Comparison of ENCODE assay signal across 15 cellular contexts in the genomic region with DNA sequence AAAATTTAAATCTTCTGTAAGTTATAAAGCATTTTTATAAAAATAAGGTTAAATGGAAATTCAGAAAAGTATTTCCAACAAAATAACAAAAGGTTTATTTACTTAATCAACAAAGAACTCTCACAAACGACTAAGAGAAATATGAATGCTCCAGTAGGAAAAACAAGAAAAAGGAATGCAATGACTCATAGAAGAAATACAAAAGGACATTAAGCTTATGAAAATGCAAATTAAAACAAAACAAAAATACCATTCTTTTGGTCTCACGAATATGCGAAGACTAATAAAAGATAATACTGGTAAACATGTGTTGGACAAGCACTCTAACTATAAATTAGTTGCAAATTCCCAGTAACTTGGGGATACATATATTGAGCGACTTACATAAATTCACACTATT.
"Had no signal": no experiment of that assay in that cellular context is flagged by ENCODE, and none has a peak within 500 bp of the region (broad histone marks: within the 10 kb centered on the region; RNA-seq: fewer than 3 reads in every experiment).

No MANE protein-coding gene starts in this region.

- H3K27ac ChIP-seq: breast epithelium, epithelial cell of prostate, neural progenitor cell, ovary, transverse colon had no signal

- H3K4me1 ChIP-seq: breast epithelium, neural progenitor cell, transverse colon had no signal

- H3K36me3 ChIP-seq: breast epithelium, neural progenitor cell, ovary, transverse colon had no signal

- H3K9ac ChIP-seq: neural progenitor cell had no signal

- DNase-seq: activated CD4-positive, alpha-beta T cell treated with anti-CD3 and anti-CD28 coated beads, Interleukin-2, amount 50 U/mL, for 1 hour; activated naive CD4-positive, alpha-beta T cell treated with anti-CD3 and anti-CD28 coated beads, Interleukin-2, amount 50 U/mL, for 16 hours; activated T-cell treated with anti-CD3 and anti-CD28 coated beads for 4 hours; amygdala; glutamatergic neuron; immature natural killer cell; left colon; midbrain; ovary; transverse colon had no signal

- ATAC-seq: left colon; stimulated activated memory B cell treated with anti-CD40 and anti-IgM and Interleukin-4, amounts not matched to agents 10 μg/mL and 1 μg/mL and 100 μg/mL, for 72 hours had no signal

- H3K27me3 ChIP-seq: breast epithelium, neural progenitor cell, ovary, transverse colon had no signal

- H3K4me2 ChIP-seq: neural progenitor cell had no signal

- H3K4me3 ChIP-seq: breast epithelium, lung, neural progenitor cell, ovary, transverse colon had no signal

- H2AFZ ChIP-seq: neural progenitor cell had no signal

- H3K9me3 ChIP-seq: breast epithelium, ovary, transverse colon had no signal
